In genomic region chr6:73722318-73723060, GRCh38 we compare ENCODE assay signal across 8 cellular contexts. TPM values are rescaled to one million over a fixed set of nuclear protein-coding genes. Genes with fewer than 3 reads are reported as not detected.
A peak's percentile ranks its signal among the peaks of the same experiment; 100 is the strongest.
DNase-seq lines count a peak whose midpoint lies in the region; ATAC-seq, FAIRE-seq and TF ChIP-seq lines count a peak whose summit lies in the region.

No MANE protein-coding gene starts in this region.

- no peak overlapping the region for H3K27ac ChIP-seq in H1 (ENCODE audit: low read depth, low read length)
- H3K27ac ChIP-seq in endodermal cell (ENCODE audit: low read depth, low read length): no peak overlapping the region

- H4K8ac ChIP-seq in H1 (ENCODE audit: extremely low read depth, insufficient read depth, low read length): no peak overlapping the region

- H3K9ac ChIP-seq in H1 (replicated peaks in 1 of 4; ENCODE audit: extremely low read depth in 1 of 4, low read depth in 3 of 4, low read length in 3 of 4): no peak overlapping the region
- no peak overlapping the region for H3K9ac ChIP-seq in endodermal cell (ENCODE audit: extremely low read depth, low read length, poor library complexity, severe bottlenecking)

- H3K4me2 ChIP-seq in H1 (ENCODE audit: insufficient read depth in 1 of 2, low read depth in 2 of 2, low read length in 2 of 2): no peak overlapping the region

- no peak overlapping the region for H2AK5ac ChIP-seq in H1 (ENCODE audit: low read depth, low read length)

- TF ChIP-seq RAD21 in H1 (IDR thresholded peaks at IDR 0.05 in 1 of 2, conservative IDR thresholded peaks at IDR 0.05 in 1 of 2; ENCODE audit: low read depth in 2 of 2, low read length in 2 of 2): no peak

- no peak overlapping the region for H2BK20ac ChIP-seq in H1 (ENCODE audit: low read length)

- no peak overlapping the region for H2AFZ ChIP-seq in H1 (ENCODE audit: low read length)

- no peaks in the 10 kb centered on the region for H3K79me1 ChIP-seq in H1 (ENCODE audit: low read depth, low read length)

- no peaks in the 10 kb centered on the region for H3K27me3 Mint-ChIP-seq in endodermal cell (ENCODE audit: insufficient read depth)

- no peak overlapping the region for H3K4me3 ChIP-seq in H1 (ENCODE audit: extremely low read depth in 1 of 4, insufficient read depth in 2 of 4, low read depth in 3 of 4, low read length in 4 of 4)
- no peak overlapping the region for H3K4me3 ChIP-seq in endodermal cell (ENCODE audit: low read length)

- H3K4me3 Mint-ChIP-seq in endodermal cell: no peak overlapping the region

- H3K9me3 Mint-ChIP-seq in endodermal cell: no peaks in the 10 kb centered on the region

- H3K36me3 ChIP-seq in H1 (ENCODE audit: control insufficient read depth in 2 of 4, insufficient read depth in 4 of 4, low read length in 3 of 4): no peaks in the 10 kb centered on the region
- H3K36me3 ChIP-seq in endodermal cell (ENCODE audit: control insufficient read depth, insufficient read depth, low read length): no peaks in the 10 kb centered on the region

- peak; percentile 73 for ATAC-seq in GM21717 (IDR thresholded peaks at IDR 0.05; ENCODE audit: unreplicated experiment)

- no peak overlapping the region for H3K56ac ChIP-seq in H1 (replicated peaks; ENCODE audit: insufficient read length, low read depth, low read length)

- CTCF ChIA-PET in H1 (lab: Charles Lee; ENCODE audit: partially characterized antibody): interaction anchor here (1.0 to 4.1 kb wide), 5 partner anchors 8 to 1487 kb away, joined by 3 to 21 read pairs (median 5); no protein-coding TSS in a partner anchor

- no peak overlapping the region for H3K23ac ChIP-seq in H1 (ENCODE audit: insufficient read length)

- H3K4me1 ChIP-seq in H1 (replicated peaks in 1 of 4; ENCODE audit: control insufficient read depth in 3 of 4, insufficient read depth in 4 of 4, low read length in 3 of 4) (no peaks in the 10 kb centered on the region), endodermal cell (ENCODE audit: control insufficient read depth, insufficient read depth, low read length) (no peaks in the 10 kb centered on the region)

- H2BK120ac ChIP-seq in H1 (replicated peaks; ENCODE audit: low read depth, low read length): no peak overlapping the region

- no peak overlapping the region for H3K14ac ChIP-seq in H1 (ENCODE audit: insufficient read length)

- H4K20me1 ChIP-seq in H1 (replicated peaks in 1 of 2; ENCODE audit: control insufficient read depth in 1 of 2, insufficient read depth in 2 of 2, low read length in 2 of 2): no peaks in the 10 kb centered on the region

- POLR2A ChIA-PET in H1 (lab: Charles Lee; ENCODE audit: partially characterized antibody): no interaction called here

- H3K23me2 ChIP-seq in H1 (ENCODE audit: low read depth, low read length): no peaks in the 10 kb centered on the region

- no peak for TF ChIP-seq EP300 in H1 (IDR thresholded peaks at IDR 0.05; ENCODE audit: borderline replicate concordance in 1 of 2, low read depth in 2 of 2, low read length in 2 of 2)

- no peaks in the 10 kb centered on the region for H3K9me3 ChIP-seq in H1 (ENCODE audit: insufficient read depth in 2 of 2, low read depth in 1 of 2, low read length in 1 of 2)
- H3K9me3 ChIP-seq in endodermal cell (ENCODE audit: control insufficient read depth, low read length): no peaks in the 10 kb centered on the region

- peak; percentile 28 for FAIRE-seq in H1 (lab: Jason Lieb, UNC)

- no peak overlapping the region for H4K91ac ChIP-seq in H1 (replicated peaks; ENCODE audit: insufficient read length, low read length)

- no peaks in the 10 kb centered on the region for H3K4me1 Mint-ChIP-seq in endodermal cell

- DNase-seq in GM04503 (ENCODE audit: low read depth) (peak; percentile 86), M059J (ENCODE audit: low read depth) (peak; percentile 94), H1 (ENCODE audit: low read depth in 1 of 2, low spot score in 2 of 2) (no peak), NCI-H524 (lab: John Stamatoyannopoulos, UW) (no peak), endodermal cell (no peak), OCI-M2 (lab: John Stamatoyannopoulos, UW; ENCODE audit: unreplicated experiment) (no peak), DMS79 treated with DMSO at 0.1 percent for 48 hours (lab: John Stamatoyannopoulos, UW) (no peak)

- no peaks in the 10 kb centered on the region for H3K79me2 ChIP-seq in H1 (ENCODE audit: control insufficient read depth in 1 of 2, insufficient read depth in 2 of 2, low read length in 2 of 2)

- WGBS in H1 (ENCODE audit: extremely low coverage in 1 of 2, insufficient coverage in 1 of 2, insufficient read length in 1 of 2, insufficient replicate concordance in 2 of 2, low coverage in 1 of 2, low lambda C conversion rate in 2 of 2, missing lambda C conversion rate in 1 of 2), 2 experiments: 82% methylated on average over 9 of the region's 9 CpGs; no CpG with 5 or more reads in 1 of the 2 experiments
- WGBS in endodermal cell (ENCODE audit: insufficient coverage in 1 of 2, insufficient read length in 1 of 2), 2 experiments: 81 to 87% methylated on average over 6 to 9 of the region's 9 CpGs

- H2BK15ac ChIP-seq in H1 (ENCODE audit: low read length): no peak overlapping the region

- no peak overlapping the region for H3K4ac ChIP-seq in H1 (replicated peaks; ENCODE audit: insufficient read length, low read depth, low read length)

- H3K36me3 Mint-ChIP-seq in endodermal cell (ENCODE audit: low read depth): no peaks in the 10 kb centered on the region

- TF ChIP-seq POLR2A in H1 (IDR thresholded peaks at IDR 0.05; ENCODE audit: control extremely low read depth in 1 of 2, low read depth in 2 of 2, low read length in 2 of 2): no peak

- H2BK5ac ChIP-seq in H1 (ENCODE audit: low read depth, low read length): no peak overlapping the region

- TF ChIP-seq CTCF in H1 (IDR thresholded peaks at IDR 0.05; ENCODE audit: control extremely low read depth in 1 of 3, insufficient read depth in 1 of 3, low read depth in 1 of 3, low read length in 3 of 3) (no peak), endodermal cell (conservative IDR thresholded peaks at IDR 0.05) (no peak)

- no peak overlapping the region for H3K18ac ChIP-seq in H1 (ENCODE audit: extremely low read depth, low read length)

- no peak overlapping the region for H3K27ac Mint-ChIP-seq in endodermal cell

- H3K27me3 ChIP-seq in H1 (replicated peaks in 1 of 4; ENCODE audit: control insufficient read depth in 3 of 4, extremely low read depth in 1 of 4, insufficient read depth in 3 of 4, low read length in 3 of 4) (no peaks in the 10 kb centered on the region), endodermal cell (ENCODE audit: control insufficient read depth, insufficient read depth, low read length, poor library complexity, severe bottlenecking) (no peaks in the 10 kb centered on the region)

- no peak overlapping the region for H4K5ac ChIP-seq in H1 (ENCODE audit: insufficient read length, low read depth, low read length)

- no peak overlapping the region for H2BK12ac ChIP-seq in H1 (ENCODE audit: low read depth, low read length)

TF ChIP-seq in H1, 55 proteins besides CTCF, POLR2A, EP300 and RAD21:
- TF ChIP-seq SP4 (IDR thresholded peaks at IDR 0.05; ENCODE audit: low read length) (no peak), EZH2 (IDR thresholded peaks at IDR 0.05; ENCODE audit: low read depth, low read length, severe bottlenecking) (no peak), KDM5A (IDR thresholded peaks at IDR 0.05; ENCODE audit: low read length) (no peak), CREB1 (IDR thresholded peaks at IDR 0.05) (no peak), ZNF274 (IDR thresholded peaks at IDR 0.05; ENCODE audit: borderline replicate concordance, extremely low read depth, low read length) (no peak), SUZ12 (IDR thresholded peaks at IDR 0.05; ENCODE audit: low read length) (no peak), SIX5 (IDR thresholded peaks at IDR 0.05; ENCODE audit: low read depth, low read length) (no peak), ATF3 (IDR thresholded peaks at IDR 0.05; ENCODE audit: insufficient read depth, low read depth, low read length) (no peak), RNF2 (IDR thresholded peaks at IDR 0.05; ENCODE audit: borderline replicate concordance, low read depth, low read length, missing control alignments, poor library complexity, severe bottlenecking) (no peak), CHD1 (IDR thresholded peaks at IDR 0.05; ENCODE audit: low read depth, low read length) (no peak), CHD2 (IDR thresholded peaks at IDR 0.05; ENCODE audit: low read length) (no peak), JUND (IDR thresholded peaks at IDR 0.05; ENCODE audit: low read length) (no peak), BCL11A (IDR thresholded peaks at IDR 0.05; ENCODE audit: low read depth in 2 of 2, low read length in 2 of 2) (no peak), SRF (IDR thresholded peaks at IDR 0.05; ENCODE audit: low read depth, low read length) (no peak), GTF2F1 (IDR thresholded peaks at IDR 0.05; ENCODE audit: borderline replicate concordance, low read depth, low read length) (no peak), KDM4A (IDR thresholded peaks at IDR 0.05; ENCODE audit: low read depth, low read length, severe bottlenecking) (no peak), TBP (IDR thresholded peaks at IDR 0.05; ENCODE audit: low read depth, low read length) (no peak)

RNA-seq across cellular contexts. Expression of gene CD109, which starts 26.5 kb away (rescaled TPM):
- 24.0 and 39.3 TPM in 2 replicates for total RNA-seq in M059J (2014; rRNA removed; shearing (Covaris generic))
- 4.9 and 5.3 TPM in 2 replicates for total RNA-seq in H1 (2021; fragmentation: NEBNext Ultra II Directional; extraction: Animal tissue kit (Norgen Biotek cat#: 25700))
- polyA plus RNA-seq in H1 (2011; rRNA removed): 0.94 and 1.4 TPM in 2 replicates
- 1.4 TPM for polyA plus RNA-seq in H1 (2011; cell fraction: cytosol; rRNA removed)
- 1.1 TPM for polyA plus RNA-seq in H1 (2011; cell fraction: nucleus; rRNA removed)
- polyA plus RNA-seq in H1 (2012, experiment 1 of 2): 0.95 to 2.1 TPM (median 1.5 TPM) in 4 replicates
- polyA plus RNA-seq in H1 (2012, experiment 2 of 2): 0.10 TPM
- 5.9 TPM for polyA plus RNA-seq in H1 (2013, experiment 1 of 2)
- 4.8 TPM for polyA plus RNA-seq in H1 (2013, experiment 2 of 2)
- polyA minus RNA-seq in H1 (2011; rRNA and poly(A)+ RNA removed): 2.1 and 4.9 TPM in 2 replicates
- polyA minus RNA-seq in H1 (2011; cell fraction: cytosol; rRNA and poly(A)+ RNA removed): 2.0 TPM
- 3.2 TPM for polyA minus RNA-seq in H1 (2011; cell fraction: nucleus; rRNA and poly(A)+ RNA removed)
- 1 to 10 TPM; 2.0 TPM for total RNA-seq in endodermal cell
- 1.0 TPM for polyA plus RNA-seq in endodermal cell (2013, experiment 1 of 2)
- polyA plus RNA-seq in endodermal cell (2013, experiment 2 of 2): 0.87 TPM

Comparison
In these comparisons a context has a peak if more than half of its experiments do, and no peak if none do; other contexts are left out.
1. DNase-seq: peak in GM04503 (single experiment) and M059J (single experiment); none in H1 (0 of 2), NCI-H524 (0 of 2), endodermal cell (single experiment), OCI-M2 (single experiment) and DMS79 treated with DMSO at 0.1 percent for 48 hours (single experiment).